8 cellular contexts compared by ENCODE assay signal in the genomic region with DNA sequence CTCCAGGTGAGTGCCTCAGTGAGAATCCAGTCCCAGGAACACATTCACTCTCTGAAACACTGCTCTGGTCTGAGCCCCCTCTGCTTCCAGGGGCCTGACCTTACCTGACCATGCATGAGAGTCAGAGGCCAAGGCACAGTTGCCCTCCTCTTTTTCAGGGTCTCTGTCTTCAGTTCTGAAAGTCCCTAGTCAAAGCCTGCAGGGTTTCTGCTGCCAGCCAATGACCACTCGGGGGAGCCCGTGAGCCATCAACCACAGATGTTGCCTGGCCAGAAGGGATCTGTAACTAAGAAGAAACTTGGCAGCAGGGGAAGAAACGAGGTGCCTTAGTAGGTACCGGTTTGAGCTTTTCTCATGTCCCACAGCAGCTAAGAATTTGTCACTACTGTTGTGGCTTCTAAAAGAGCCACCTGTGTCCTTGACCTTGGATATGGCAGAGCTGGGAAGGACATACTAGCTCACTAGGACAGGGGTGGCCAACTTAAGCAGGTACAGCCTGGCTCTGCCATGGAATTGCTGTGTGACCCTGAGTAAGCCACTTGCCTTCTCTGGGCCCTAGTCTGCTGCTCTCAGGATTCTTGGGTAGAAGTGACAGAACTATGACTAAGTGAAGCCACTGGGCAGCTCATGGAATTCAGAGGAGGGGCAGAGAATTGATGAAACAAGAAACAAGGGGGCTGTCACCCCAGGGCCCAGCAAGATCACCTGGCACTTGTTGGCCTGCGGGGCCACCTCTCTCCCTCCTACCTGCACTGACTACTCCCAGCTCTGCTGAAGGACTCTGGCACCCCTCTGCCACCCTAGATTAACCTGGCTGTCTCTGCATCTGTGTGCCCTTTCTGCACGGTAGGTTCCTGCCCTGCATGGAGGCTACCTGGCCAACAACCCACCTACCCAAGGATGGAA.
DNase-seq lines count a peak whose midpoint lies in the region; TF ChIP-seq lines count a peak whose summit lies in the region.

No MANE protein-coding gene starts in this region.

- TF ChIP-seq EP300 in ovary (IDR thresholded peaks at IDR 0.05) (no peak), tibial nerve (IDR thresholded peaks at IDR 0.05) (no peak)

- TF ChIP-seq CTCF in ovary (IDR thresholded peaks at IDR 0.05) (peak in 2 of 3 donors; percentile 39 to 62), tibial nerve (IDR thresholded peaks at IDR 0.05) (peak; percentile 76 to 86 (median 77))

- H3K36me3 ChIP-seq in ovary (no peaks in the 10 kb centered on the region), tibial nerve (no peaks in the 10 kb centered on the region)

- no peaks in the 10 kb centered on the region for H3K27me3 ChIP-seq in ovary
- peaks cover 0 to 32% of the 10 kb centered on the region in 2 donors for H3K27me3 ChIP-seq in tibial nerve

- H3K4me1 ChIP-seq in ovary (ENCODE audit: insufficient read depth), result no peaks in the 10 kb centered on the region
- H3K4me1 ChIP-seq in tibial nerve, result peaks cover 0 to 18% (median 0%) of the 10 kb centered on the region in 4 donors

- H3K9me3 ChIP-seq in ovary (no peaks in the 10 kb centered on the region), tibial nerve (no peaks in the 10 kb centered on the region)

- intact Hi-C loops in ovary (cut with DNase I), result loop anchor here in 3 of 4 donors (2.0 to 5.0 kb wide), 4 partner anchors 384 to 1145 kb away; no protein-coding TSS in a partner anchor

- 26 to 29% (median 26%) methylated on average over 6 of the region's 6 CpGs for WGBS in ovary, 3 donors
- 26 to 27% methylated on average over 6 of the region's 6 CpGs for WGBS in tibial nerve, 2 donors

- peak; percentile 78 for DNase-seq in NCI-H1436 (lab: John Stamatoyannopoulos, UW)
- DNase-seq in NCI-H1436 treated with DMSO at 0.1 percent for 48 hours (lab: John Stamatoyannopoulos, UW), result no peak
- peak; percentile 52 for DNase-seq in HuH-7.5 (ENCODE audit: low spot score)
- DNase-seq in RKO (ENCODE audit: low spot score), result peak; percentile 67
- DNase-seq in activated naive CD4-positive, alpha-beta T cell (lab: John Stamatoyannopoulos, UW), result peak; percentile 15 to 36 (median 24)
- peak; percentile 64 for DNase-seq in globus pallidus (ENCODE audit: low spot score)
- DNase-seq in ovary, result peak; percentile 38 to 84 (median 69)
- DNase-seq in tibial nerve (ENCODE audit: low spot score in 2 of 2), result peak; percentile 62 to 84

- no peak overlapping the region for H3K27ac ChIP-seq in ovary
- no peak overlapping the region for H3K27ac ChIP-seq in tibial nerve

- no peak overlapping the region for H3K4me3 ChIP-seq in ovary
- H3K4me3 ChIP-seq in tibial nerve, result no peak overlapping the region

- TF ChIP-seq POLR2A in ovary (IDR thresholded peaks at IDR 0.05) (no peak), tibial nerve (IDR thresholded peaks at IDR 0.05) (no peak)
